ENCODE assay signal across 16 cellular contexts in the genomic region with DNA sequence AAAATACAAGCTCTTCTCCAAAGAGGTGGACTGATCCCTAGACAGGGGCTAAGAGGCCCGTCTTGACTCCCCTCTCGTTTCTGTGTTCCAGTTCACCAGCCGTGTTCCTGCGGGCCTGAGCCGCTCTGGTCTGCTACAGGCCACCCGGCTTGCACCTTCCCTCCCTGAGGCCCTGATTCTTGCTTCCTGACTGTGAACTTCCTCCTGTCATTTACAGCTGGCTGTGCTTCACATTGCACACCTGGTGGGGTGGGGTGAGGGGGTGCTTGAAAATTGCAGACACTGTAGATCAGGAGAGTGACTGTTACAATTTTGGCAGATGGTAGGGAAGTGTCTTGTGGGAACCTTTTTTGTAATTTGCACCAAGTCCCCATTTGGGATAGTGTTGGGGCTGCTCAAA.
"Had no signal": no experiment of that assay in that cellular context is flagged by ENCODE, and none has a peak within 500 bp of the region (broad histone marks: within the 10 kb centered on the region; RNA-seq: fewer than 3 reads in every experiment).

No MANE protein-coding gene starts in this region.

- ATAC-seq: activated T-cell treated with anti-CD3 and anti-CD28 coated beads, Interleukin-2, amount 50 U/mL, for 72 hours; body of pancreas; right cardiac atrium had no signal

- DNase-seq: activated CD4-positive, alpha-beta memory T cell treated with anti-CD3 and anti-CD28 coated beads, Interleukin-2, amount 10 ng/mL, durations not matched to agents 7 days and 5 days; activated CD4-positive, alpha-beta T cell treated with anti-CD3 and anti-CD28 coated beads for 48 hours; activated effector memory CD4-positive, alpha-beta T cell treated with Interleukin-2 at 50 U/mL for 16 hours; activated naive CD4-positive, alpha-beta T cell treated with anti-CD3 and anti-CD28 coated beads, Interleukin-2, amount 10 ng/mL, durations not matched to agents 7 days and 5 days; activated T-cell treated with anti-CD3 and anti-CD28 coated beads, Interleukin-2, amount 50 U/mL, for 72 hours; anterior cingulate cortex; body of pancreas; effector CD8-positive, alpha-beta T cell; foreskin melanocyte; hippocampal formation; nephron progenitor cell; nucleus accumbens; right cardiac atrium; stimulated activated CD4-positive, alpha-beta T cell treated with anti-CD3 and anti-CD28 coated beads, Interleukin-12 subunit alpha, Interleukin-12 subunit beta, amount 100 ng/mL, for 4 hours; stimulated activated CD4-positive, alpha-beta T cell treated with anti-CD3 and anti-CD28 coated beads, Interleukin-4, amount 100 ng/mL, for 4 hours; tibial artery had no signal
